13 cellular contexts compared by ENCODE assay signal in genomic region chr1:212487774-212488435, GRCh38. TPM values are rescaled to one million over a fixed set of nuclear protein-coding genes. Genes with fewer than 3 reads are reported as not detected.
DNase-seq lines count a peak whose midpoint lies in the region; ATAC-seq and TF ChIP-seq lines count a peak whose summit lies in the region.
"Had no signal": no experiment of that assay in that cellular context is flagged by ENCODE, and none has a peak within 500 bp of the region (broad histone marks: within the 10 kb centered on the region; RNA-seq: fewer than 3 reads in every experiment).

No MANE protein-coding gene starts in this region.

- no peak overlapping the region for H3K18ac ChIP-seq in neuronal stem cell (ENCODE audit: low read length)

- peaks cover 24% of the 10 kb centered on the region for H3K4me1 ChIP-seq in mammary epithelial cell (ENCODE audit: insufficient read depth, low read length)
- H3K4me1 ChIP-seq in neuronal stem cell (ENCODE audit: control insufficient read depth in 2 of 2, insufficient read depth in 1 of 2, low read depth in 1 of 2, low read length in 2 of 2): peaks cover 25 to 35% of the 10 kb centered on the region in 2 donors
- peaks cover 10% of the 10 kb centered on the region for H3K4me1 ChIP-seq in vagina

- in situ Hi-C loops in mammary epithelial cell (cut with MboI; ENCODE audit: low sequenced_read_pairs in 2 of 2): loop anchor here (5.0 to 25.0 kb wide), 4 partner anchors 69 to 499 kb away; partner anchors contain the start of gene ATF3 (in 1 of the 2)

- peak in 1 of 2 donors; percentile 8 for ATAC-seq in activated T-cell treated with anti-CD3 and anti-CD28 coated beads, Interleukin-2, amount 50 U/mL, for 72 hours (replicated peaks in 1 of 2)

- no peaks in the 10 kb centered on the region for H3K79me1 ChIP-seq in neuronal stem cell (ENCODE audit: low read depth, low read length)

- dilution Hi-C loops in mammary epithelial cell (cut with HindIII; ENCODE audit: low sequenced_read_pairs): loop anchor here (5.0 kb wide), 2 partner anchors 69 to 119 kb away; partner anchors contain the start of gene ATF3

- H3K27ac ChIP-seq in mammary epithelial cell (ENCODE audit: insufficient read depth, low read depth, low read length) (peak overlapping the region; percentile 33), neuronal stem cell (replicated peaks; ENCODE audit: low read length) (no peak overlapping the region), vagina (peak overlapping the region; percentile 67)

- no peak overlapping the region for H3K14ac ChIP-seq in neuronal stem cell (ENCODE audit: low read length)

- H2BK120ac ChIP-seq in neuronal stem cell (ENCODE audit: low read depth, low read length): no peak overlapping the region

- peak overlapping the region; percentile 75 for H3K27ac Mint-ChIP-seq in activated T-cell treated with anti-CD3 and anti-CD28 coated beads, Interleukin-2, amount 50 U/mL, for 72 hours
- H3K27ac Mint-ChIP-seq: naive thymus-derived CD4-positive, alpha-beta T cell had no signal

- TF ChIP-seq POLR2A in vagina (IDR thresholded peaks at IDR 0.05): no peak

- H3K36me3 Mint-ChIP-seq in activated T-cell treated with anti-CD3 and anti-CD28 coated beads, Interleukin-2, amount 50 U/mL, for 72 hours (ENCODE audit: insufficient read depth in 2 of 2): no peaks in the 10 kb centered on the region
- H3K36me3 Mint-ChIP-seq: naive thymus-derived CD4-positive, alpha-beta T cell had no signal

- no peak overlapping the region for H3K23ac ChIP-seq in neuronal stem cell (ENCODE audit: low read depth, low read length, poor library complexity)

- intact Hi-C loops in mammary epithelial cell (cut with micrococcal nuclease) (loop anchor here (1.0 kb wide), 1 partner anchor 71 kb away; no protein-coding TSS in a partner anchor), vagina (cut with DNase I) (no loop called here)

- no peak for DNase-seq in activated T-cell treated with anti-CD3 and anti-CD28 coated beads, Interleukin-2, amount 50 U/mL, for 72 hours
- DNase-seq in activated T-cell treated with anti-CD3 and anti-CD28 coated beads for 4 hours (no peak), mammary epithelial cell (no peak), neuronal stem cell (ENCODE audit: low spot score) (no peak), vagina (ENCODE audit: extremely low spot score in 2 of 2) (no peak), NCI-H128 (lab: John Stamatoyannopoulos, UW; ENCODE audit: unreplicated experiment) (no peak), amniotic stem cell (lab: John Stamatoyannopoulos, UW) (no peak), DMS 273 (lab: John Stamatoyannopoulos, UW; ENCODE audit: unreplicated experiment) (no peak)
- DNase-seq: Kasumi-1; naive thymus-derived CD4-positive, alpha-beta T cell; NCI-H2029 treated with DMSO at 0.1 percent for 48 hours; SJCRH30 had no signal

- CTCF ChIA-PET in mammary epithelial cell (lab: Charles Lee; ENCODE audit: low non-redundant PET): no interaction called here

- WGBS in mammary epithelial cell (ENCODE audit: low coverage, missing lambda C conversion rate): 73% methylated on average over 7 of the region's 7 CpGs
- no CpG with 5 or more reads among the region's 7 CpGs for WGBS in neuronal stem cell (ENCODE audit: extremely low coverage in 2 of 2, insufficient read length in 2 of 2, insufficient replicate concordance in 1 of 2), 2 donors

- H3K27me3 Mint-ChIP-seq in activated T-cell treated with anti-CD3 and anti-CD28 coated beads, Interleukin-2, amount 50 U/mL, for 72 hours (ENCODE audit: low read depth): peaks cover 12% of the 10 kb centered on the region

- no peak overlapping the region for H3K4ac ChIP-seq in neuronal stem cell (ENCODE audit: low read length)

- peak overlapping the region; percentile 32 for H2AK5ac ChIP-seq in neuronal stem cell (ENCODE audit: low read depth, low read length)

- peak overlapping the region; percentile 12 for H2AFZ ChIP-seq in mammary epithelial cell (ENCODE audit: low read depth, low read length)
- no peak overlapping the region for H2AFZ ChIP-seq in neuronal stem cell (ENCODE audit: low read length)

- H3K4me2 ChIP-seq in mammary epithelial cell (ENCODE audit: insufficient read depth, low read depth, low read length) (no peak overlapping the region), neuronal stem cell (ENCODE audit: insufficient read depth, low read length, poor library complexity, severe bottlenecking) (no peak overlapping the region)

- H4K91ac ChIP-seq in neuronal stem cell (ENCODE audit: low read depth, low read length, poor library complexity): no peak overlapping the region

- no peaks in the 10 kb centered on the region for H4K20me1 ChIP-seq in mammary epithelial cell (ENCODE audit: insufficient read depth, low read length)

- H3K27me3 ChIP-seq in mammary epithelial cell (ENCODE audit: insufficient read depth, low read length) (no peaks in the 10 kb centered on the region), neuronal stem cell (ENCODE audit: control insufficient read depth in 3 of 3, insufficient read depth in 3 of 3, low read depth in 1 of 3, low read length in 3 of 3) (peaks cover 0 to 8% (median 2%) of the 10 kb centered on the region in 3 experiments), vagina (no peaks in the 10 kb centered on the region)
- H3K27me3 ChIP-seq: right atrium auricular region, SJCRH30 had no signal

- BruUV-seq in mammary epithelial cell (replicated peaks; lab: Mats Ljungman, UMichigan): TSS peak; percentile 43

- no peak overlapping the region for H4K8ac ChIP-seq in neuronal stem cell (ENCODE audit: low read depth, low read length)

- H3K4me3 Mint-ChIP-seq in activated T-cell treated with anti-CD3 and anti-CD28 coated beads, Interleukin-2, amount 50 U/mL, for 72 hours: no peak overlapping the region
- H3K4me3 Mint-ChIP-seq: naive thymus-derived CD4-positive, alpha-beta T cell had no signal

- H3K9ac ChIP-seq in mammary epithelial cell (ENCODE audit: insufficient read depth, low read length) (no peak overlapping the region), neuronal stem cell (ENCODE audit: low read depth, low read length, poor library complexity) (no peak overlapping the region)

- no peak overlapping the region for H2BK12ac ChIP-seq in neuronal stem cell (ENCODE audit: low read length)

- H3K9me3 ChIP-seq in mammary epithelial cell (replicated peaks; ENCODE audit: insufficient read depth, low read length) (no peaks in the 10 kb centered on the region), neuronal stem cell (replicated peaks in 1 of 2; ENCODE audit: control insufficient read depth in 2 of 2, insufficient read depth in 1 of 2, low read depth in 1 of 2, low read length in 2 of 2) (no peaks in the 10 kb centered on the region), vagina (no peaks in the 10 kb centered on the region)
- H3K9me3 ChIP-seq: right atrium auricular region, SJCRH30 had no signal

- no peak for TF ChIP-seq CTCF in mammary epithelial cell (conservative IDR thresholded peaks at IDR 0.05 in 1 of 2, IDR thresholded peaks at IDR 0.05 in 1 of 2; ENCODE audit: extremely low read depth in 1 of 2, insufficient read depth in 1 of 2, low read depth in 1 of 2, low read length in 2 of 2)
- TF ChIP-seq CTCF in vagina (IDR thresholded peaks at IDR 0.05): no peak

- H2BK15ac ChIP-seq in neuronal stem cell (ENCODE audit: low read length): no peak overlapping the region

- H3K79me2 ChIP-seq in mammary epithelial cell (ENCODE audit: insufficient read depth, low read length): no peaks in the 10 kb centered on the region

- peaks cover 16% of the 10 kb centered on the region for H3K4me1 Mint-ChIP-seq in activated T-cell treated with anti-CD3 and anti-CD28 coated beads, Interleukin-2, amount 50 U/mL, for 72 hours (ENCODE audit: low read depth)

- H3K9me3 Mint-ChIP-seq in activated T-cell treated with anti-CD3 and anti-CD28 coated beads, Interleukin-2, amount 50 U/mL, for 72 hours: no peaks in the 10 kb centered on the region
- H3K9me3 Mint-ChIP-seq: naive thymus-derived CD4-positive, alpha-beta T cell had no signal

- H3K4me3 ChIP-seq in mammary epithelial cell (replicated peaks in 1 of 3; ENCODE audit: insufficient read depth in 1 of 3, low read depth in 2 of 3, low read length in 3 of 3) (no peak overlapping the region), neuronal stem cell (ENCODE audit: low read length in 2 of 2) (no peak overlapping the region), vagina (no peak overlapping the region)
- H3K4me3 ChIP-seq: right atrium auricular region, SJCRH30 had no signal

- no peak overlapping the region for H2BK5ac ChIP-seq in neuronal stem cell (ENCODE audit: low read length)

- H3K36me3 ChIP-seq in mammary epithelial cell (ENCODE audit: insufficient read depth, low read length) (no peaks in the 10 kb centered on the region), neuronal stem cell (replicated peaks in 1 of 2; ENCODE audit: control insufficient read depth in 2 of 2, insufficient read depth in 2 of 2, low read length in 2 of 2) (no peaks in the 10 kb centered on the region), vagina (no peaks in the 10 kb centered on the region)
- H3K36me3 ChIP-seq: right atrium auricular region, SJCRH30 had no signal

RNA-seq across cellular contexts. Expression of gene NENF, which starts 55.2 kb away (rescaled TPM):
- 10 to 100 TPM; 36.9 to 40.7 TPM for total RNA-seq in activated T-cell treated with anti-CD3 and anti-CD28 coated beads, Interleukin-2, amount 50 U/mL, for 72 hours
- total RNA-seq in mammary epithelial cell (10 to 100 TPM; 35.5 to 46.2 TPM), vagina (110 TPM)
- polyA plus RNA-seq in mammary epithelial cell: 37.5 TPM
- 8.3 TPM for polyA minus RNA-seq in mammary epithelial cell
- polyA plus RNA-seq in neuronal stem cell (2013, experiment 1 of 2): 27.0 TPM
- 26.9 TPM for polyA plus RNA-seq in neuronal stem cell (2013, experiment 2 of 2)
